In the genomic region with DNA sequence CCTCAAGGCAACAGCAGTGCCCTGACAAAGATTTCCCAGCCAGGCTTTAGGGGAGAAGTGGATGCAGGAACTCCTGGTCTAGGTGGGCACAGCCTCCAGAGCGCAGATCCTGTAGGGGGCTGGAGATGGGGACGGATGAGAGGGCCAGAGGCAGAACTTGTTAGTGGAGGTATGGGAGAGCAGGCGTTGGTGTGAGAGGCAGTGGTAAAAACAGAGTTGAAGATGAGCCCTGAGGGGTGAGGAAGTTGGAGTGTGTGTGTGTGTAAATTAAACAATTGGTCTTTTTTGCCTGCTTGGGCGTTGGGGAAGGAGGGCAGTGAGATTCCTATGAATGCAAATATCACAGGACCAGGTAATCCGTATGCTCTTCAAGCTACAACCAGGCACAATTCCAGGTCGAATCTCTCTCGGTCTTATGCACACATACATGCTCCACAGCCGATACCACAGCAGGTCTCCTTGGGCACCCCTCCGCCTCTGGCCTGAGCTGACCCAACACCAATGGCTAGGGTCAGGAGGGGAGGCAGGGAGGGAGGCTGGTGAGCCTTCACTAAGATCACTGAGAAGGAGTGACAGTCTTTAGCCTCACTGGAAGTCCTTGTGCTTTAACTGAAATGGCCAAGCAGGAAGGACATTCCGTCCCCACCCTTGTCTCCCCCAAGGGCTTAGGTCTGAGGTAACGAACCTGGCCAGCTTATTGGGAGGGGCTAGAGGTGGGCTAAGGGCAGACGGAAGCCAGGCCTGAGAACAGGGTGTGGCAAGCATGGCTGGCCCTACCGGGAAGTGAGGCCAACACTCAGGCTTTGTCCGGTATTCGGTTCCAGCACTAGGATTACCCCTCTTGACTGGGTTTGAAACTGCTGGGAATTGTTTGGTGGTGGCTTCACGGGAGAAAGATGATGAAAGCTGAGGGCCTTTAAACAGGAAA, we compare ENCODE assay signal across 12 cellular contexts. TPM values are rescaled to one million over a fixed set of nuclear protein-coding genes. Genes with fewer than 3 reads are reported as not detected.
A peak's percentile ranks its signal among the peaks of the same experiment; 100 is the strongest.
DNase-seq lines count a peak whose midpoint lies in the region; ATAC-seq, FAIRE-seq and TF ChIP-seq lines count a peak whose summit lies in the region.
"Had no signal": no experiment of that assay in that cellular context is flagged by ENCODE, and none has a peak within 500 bp of the region (broad histone marks: within the 10 kb centered on the region; RNA-seq: fewer than 3 reads in every experiment).

No MANE protein-coding gene starts in this region.

- H3K27me3 Mint-ChIP-seq in Caco-2 (ENCODE audit: insufficient read depth, unreplicated experiment): no peaks in the 10 kb centered on the region

- peak overlapping the region; percentile 97 for H3K27ac ChIP-seq in PC-9
- H3K27ac ChIP-seq in esophagus squamous epithelium: peak overlapping the region in 3 of 4 donors; percentile 17 to 75 (median 65)
- H3K27ac ChIP-seq in pancreas: peak overlapping the region in 3 of 4 donors; percentile 30 to 78 (median 44)

- peak overlapping the region; percentile 61 for H3K4me3 Mint-ChIP-seq in Caco-2 (ENCODE audit: unreplicated experiment)
- H3K4me3 Mint-ChIP-seq: activated CD4-positive, alpha-beta T cell treated with anti-CD3 and anti-CD28 coated beads, Interleukin-2, amount 10 ng/mL, durations not matched to agents 24 days and 14 days had no signal

- H3K36me3 Mint-ChIP-seq in Caco-2 (ENCODE audit: insufficient read depth, unreplicated experiment): peaks cover 5% of the 10 kb centered on the region

- no peak overlapping the region for H3K4me3 ChIP-seq in Caco-2 (ENCODE audit: low read depth, low read length)
- H3K4me3 ChIP-seq in PC-9: peak overlapping the region; percentile 96
- no peak overlapping the region for H3K4me3 ChIP-seq in esophagus squamous epithelium
- H3K4me3 ChIP-seq in pancreas: no peak overlapping the region

- peaks cover 48% of the 10 kb centered on the region for H3K4me1 Mint-ChIP-seq in Caco-2 (ENCODE audit: low read depth, unreplicated experiment)

- H3K36me3 ChIP-seq in Caco-2 (ENCODE audit: control insufficient read depth, insufficient read depth, low read length): no peaks in the 10 kb centered on the region
- peaks cover 24% of the 10 kb centered on the region for H3K36me3 ChIP-seq in PC-9 (ENCODE audit: low read depth)
- H3K36me3 ChIP-seq in esophagus squamous epithelium: no peaks in the 10 kb centered on the region
- H3K36me3 ChIP-seq in pancreas: no peaks in the 10 kb centered on the region

- TF ChIP-seq CTCF in Caco-2 (IDR thresholded peaks at IDR 0.05; ENCODE audit: insufficient read depth in 1 of 2, low read depth in 1 of 2, low read length in 1 of 2, severe bottlenecking in 1 of 2, unreplicated experiment in 1 of 2): no peak
- no peak for TF ChIP-seq CTCF in PC-9 (conservative IDR thresholded peaks at IDR 0.05)
- no peak for TF ChIP-seq CTCF in esophagus squamous epithelium (IDR thresholded peaks at IDR 0.05)
- no peak for TF ChIP-seq CTCF in pancreas (IDR thresholded peaks at IDR 0.05)

- H4K20me1 ChIP-seq in PC-9 (ENCODE audit: insufficient read depth): peaks cover 31% of the 10 kb centered on the region

- BruUV-seq in Caco-2 (replicated peaks; lab: Mats Ljungman, UMichigan) (no TSS peak), PC-9 (replicated peaks; lab: Mats Ljungman, UMichigan) (no TSS peak)

- H3K27me3 ChIP-seq in Caco-2 (replicated peaks; ENCODE audit: control insufficient read depth, insufficient read depth, low read length): no peaks in the 10 kb centered on the region
- H3K27me3 ChIP-seq in PC-9 (ENCODE audit: insufficient read depth, low read depth): no peaks in the 10 kb centered on the region
- peaks cover 0 to 53% (median 0%) of the 10 kb centered on the region in 4 donors for H3K27me3 ChIP-seq in esophagus squamous epithelium
- H3K27me3 ChIP-seq in pancreas: no peaks in the 10 kb centered on the region

- H3K4me1 ChIP-seq in Caco-2 (peaks cover 57% of the 10 kb centered on the region), PC-9 (replicated peaks; ENCODE audit: insufficient read depth) (peaks cover 65% of the 10 kb centered on the region), esophagus squamous epithelium (peaks cover 28 to 67% (median 30%) of the 10 kb centered on the region in 3 donors), pancreas (peaks cover 12 to 38% (median 33%) of the 10 kb centered on the region in 3 donors)

- FAIRE-seq in pancreas (lab: Jason Lieb, UNC): no peak

- POLR2A ChIA-PET in Caco-2 (lab: Charles Lee) (no interaction called here), PC-9 (lab: Charles Lee; ENCODE audit: unreplicated experiment) (interaction anchor here (0.5 to 3.2 kb wide), 14 partner anchors 16 to 714 kb away, joined by 3 to 34 read pairs (median 6); no protein-coding TSS in a partner anchor)

- intact Hi-C loops in Caco-2 (cut with micrococcal nuclease; ENCODE audit: unreplicated experiment) (no loop called here), PC-9 (cut with micrococcal nuclease; ENCODE audit: unreplicated experiment) (loop anchor here (1.0 to 5.0 kb wide), 6 partner anchors 39 to 716 kb away; a partner anchor contains a TSS), esophagus squamous epithelium (cut with DNase I) (no loop called here), pancreas (cut with DNase I) (no loop called here)

- WGBS in esophagus squamous epithelium, 2 donors: 48 to 68% methylated on average over 14 to 15 of the region's 16 CpGs
- 54 to 64% methylated on average over 16 of the region's 16 CpGs for WGBS in pancreas, 2 donors

- peak overlapping the region; percentile 99 for H3K4me2 ChIP-seq in PC-9

- H3F3A ChIP-seq in PC-9 (ENCODE audit: insufficient read depth, low read depth): peaks cover 72% of the 10 kb centered on the region

- peak in 1 of 4 donors; percentile 4 for ATAC-seq in pancreas

- DNase-seq in Caco-2 (no peak), PC-9 (peak; percentile 86 to 93), esophagus squamous epithelium (lab: John Stamatoyannopoulos, UW) (no peak), pancreas (peak in 2 of 6 donors; percentile 44), SKM-1 treated with dmso at 0.1 percent for 144 hours (lab: John Stamatoyannopoulos, UW; ENCODE audit: unreplicated experiment) (no peak), UCSD-AML1 (lab: John Stamatoyannopoulos, UW; ENCODE audit: unreplicated experiment) (no peak), mucosa of gallbladder (ENCODE audit: low spot score) (no peak)
- DNase-seq in stimulated activated CD4-positive, alpha-beta T cell treated with anti-CD3 and anti-CD28 coated beads, Interleukin-2, amount 100 ng/mL, for 48 hours: no peak
- DNase-seq: activated CD4-positive, alpha-beta T cell treated with anti-CD3 and anti-CD28 coated beads, Interleukin-2, amount 10 ng/mL, durations not matched to agents 24 days and 14 days; NCI-H1105 treated with DMSO at 0.1 percent for 48 hours; stimulated activated CD4-positive, alpha-beta T cell treated with anti-CD3 and anti-CD28 coated beads, Interleukin-15, amount 100 ng/mL, for 24 hours had no signal

- peaks cover 52% of the 10 kb centered on the region for H3K79me2 ChIP-seq in PC-9 (ENCODE audit: low read depth)

- H3K9me3 Mint-ChIP-seq in Caco-2 (ENCODE audit: unreplicated experiment): peaks cover 10% of the 10 kb centered on the region
- H3K9me3 Mint-ChIP-seq: activated CD4-positive, alpha-beta T cell treated with anti-CD3 and anti-CD28 coated beads, Interleukin-2, amount 10 ng/mL, durations not matched to agents 24 days and 14 days; nephron had no signal

- H3K9me2 ChIP-seq in PC-9 (ENCODE audit: insufficient read depth): no peaks in the 10 kb centered on the region

- H3K9me3 ChIP-seq in Caco-2 (no peaks in the 10 kb centered on the region), PC-9 (ENCODE audit: insufficient read depth, low read depth) (no peaks in the 10 kb centered on the region), esophagus squamous epithelium (no peaks in the 10 kb centered on the region), pancreas (no peaks in the 10 kb centered on the region)

- CTCF ChIA-PET in Caco-2 (lab: Charles Lee): no interaction called here
- CTCF ChIA-PET in PC-9 (lab: Charles Lee): interaction anchor here (0.5 to 0.6 kb wide), 4 partner anchors 16 to 588 kb away, joined by 3 to 8 read pairs (median 6); no protein-coding TSS in a partner anchor

- H2AFZ ChIP-seq in PC-9: no peak overlapping the region

- no peak for TF ChIP-seq POLR2A in esophagus squamous epithelium (IDR thresholded peaks at IDR 0.05)

- peak overlapping the region; percentile 18 for H3K27ac Mint-ChIP-seq in Caco-2 (ENCODE audit: unreplicated experiment)
- H3K27ac Mint-ChIP-seq: activated CD4-positive, alpha-beta T cell treated with anti-CD3 and anti-CD28 coated beads, Interleukin-2, amount 10 ng/mL, durations not matched to agents 24 days and 14 days; nephron had no signal

RNA-seq across cellular contexts. Expression of a gene that starts 1.5 kb away (rescaled TPM):
- 13.9 and 19.9 TPM in 2 replicates for total RNA-seq in Caco-2 (2022)
- 3,783 and 4,555 TPM in 2 replicates for total RNA-seq in PC-9 (2021)
- 100 to 1,000 TPM in 1 of 4 donors, 10 to 100 TPM in 3; 18.7 to 118 (median 64.4) TPM for total RNA-seq in esophagus squamous epithelium
- total RNA-seq in pancreas: 100 to 1,000 TPM in 3 of 6 donors, 10 to 100 TPM in 3; 57.5 to 336 (median 90.6) TPM
- polyA plus RNA-seq in pancreas: 100 to 1,000 TPM; 111 to 238 TPM
- 335 TPM for total RNA-seq in mucosa of gallbladder

RNA-seq across cellular contexts. Expression of a gene that starts 39.8 kb away (rescaled TPM):
- 0.26 and 0.29 TPM in 2 replicates for total RNA-seq in Caco-2 (2022)
- 84.1 and 94.9 TPM in 2 replicates for total RNA-seq in PC-9 (2021)
- total RNA-seq in esophagus squamous epithelium: 10 to 100 TPM; 11.4 to 39.6 (median 16.5) TPM
- 10 to 100 TPM in 3 of 6 donors, 1 to 10 TPM in 3; 4.8 to 18.3 (median 9.0) TPM for total RNA-seq in pancreas
- 1 to 10 TPM; 8.1 to 9.1 TPM for polyA plus RNA-seq in pancreas
- 15.5 TPM for total RNA-seq in mucosa of gallbladder
- total RNA-seq: activated CD4-positive, alpha-beta T cell treated with anti-CD3 and anti-CD28 coated beads, Interleukin-2, amount 10 ng/mL, durations not matched to agents 24 days and 14 days had no signal

RNA-seq across cellular contexts. Expression of a gene that starts 42.9 kb away (rescaled TPM):
- total RNA-seq in Caco-2 (2022) (not detected in 2 replicates), PC-9 (2021) (2.7 and 5.7 TPM in 2 replicates), esophagus squamous epithelium (not detected), pancreas (1 to 10 TPM in 4 of 6 donors, under 1 TPM in 2; 0.60 to 3.3 (median 1.6) TPM), mucosa of gallbladder (1.1 TPM)
- polyA plus RNA-seq in pancreas: 1 to 10 TPM; 1.5 to 3.2 TPM

RNA-seq across cellular contexts. Expression of a gene that starts 59.8 kb away (rescaled TPM):
- total RNA-seq in Caco-2 (2022) (0.28 and 0.45 TPM in 2 replicates), PC-9 (2021) (2.5 and 4.3 TPM in 2 replicates), esophagus squamous epithelium (not detected), pancreas (under 1 TPM in 2 of 6 donors, not detected in 4; 0.22 to 0.76 TPM), mucosa of gallbladder (0.55 TPM)
- under 1 TPM; 0.38 to 0.66 TPM for polyA plus RNA-seq in pancreas
- total RNA-seq: activated CD4-positive, alpha-beta T cell treated with anti-CD3 and anti-CD28 coated beads, Interleukin-2, amount 10 ng/mL, durations not matched to agents 24 days and 14 days had no signal

Comparison
In these comparisons a context has a peak if more than half of its experiments do, and no peak if none do; other contexts are left out.
1. DNase-seq: peak in PC-9 (2 of 2); none in Caco-2 (0 of 2), esophagus squamous epithelium (single experiment), stimulated activated CD4-positive, alpha-beta T cell treated with anti-CD3 and anti-CD28 coated beads, Interleukin-2, amount 100 ng/mL, for 48 hours (0 of 2), SKM-1 treated with dmso at 0.1 percent for 144 hours (single experiment), UCSD-AML1 (single experiment) and mucosa of gallbladder (single experiment).
2. H3K27ac ChIP-seq: peak in every context shown above with its lines; median percentile 97 in PC-9; 65 in esophagus squamous epithelium; 44 in pancreas.
3. RNA of a gene that starts 1.5 kb away (total RNA-seq): 3,783 to 4,555 TPM in PC-9; 335 TPM in mucosa of gallbladder (single experiment), 57.5 to 336 TPM in pancreas, 18.7 to 118 TPM in esophagus squamous epithelium and 13.9 to 19.9 TPM in Caco-2; every median in the first group is over 10 times any median in the second.